17 cellular contexts compared by ENCODE assay signal in genomic region chr4:22695917-22696316, GRCh38. TPM values are rescaled to one million over a fixed set of nuclear protein-coding genes. Genes with fewer than 3 reads are reported as not detected.
DNase-seq lines count a peak whose midpoint lies in the region; ATAC-seq lines count a peak whose summit lies in the region.
"Had no signal": no experiment of that assay in that cellular context is flagged by ENCODE, and none has a peak within 500 bp of the region (broad histone marks: within the 10 kb centered on the region; RNA-seq: fewer than 3 reads in every experiment).

No MANE protein-coding gene starts in this region.

- peak; percentile 80 for ATAC-seq in left lobe of liver
- ATAC-seq in GM18868 (IDR thresholded peaks at IDR 0.05; ENCODE audit: unreplicated experiment) = no peak
- ATAC-seq in activated CD4-positive, CD25-positive, alpha-beta regulatory T cell treated with anti-CD3 and anti-CD28 coated beads, Interleukin-2, amount 50 U/mL, for 24 hours = no peak
- ATAC-seq in GM18858 (IDR thresholded peaks at IDR 0.05; ENCODE audit: unreplicated experiment) = no peak
- ATAC-seq: HCT116 had no signal

- DNase-seq in DMS53 treated with DMSO at 0.1 percent for 48 hours (lab: John Stamatoyannopoulos, UW; ENCODE audit: unreplicated experiment) (peak; percentile 32), glomerular visceral epithelial cell (ENCODE audit: extremely low spot score) (peak; percentile 66), left lobe of liver (ENCODE audit: low spot score) (peak; percentile 62), renal cortical epithelial cell (ENCODE audit: low read depth) (peak; percentile 91)
- DNase-seq in effector CD4-positive, alpha-beta T cell = no peak
- DNase-seq: COR-L47, DMS153, GM23248, NCI-H1930, NCI-H446, NCI-H69, SHP77 treated with DMSO at 0.1 percent for 48 hours had no signal

RNA-seq across cellular contexts. Expression of gene GBA3, which starts 3.2 kb away (rescaled TPM):
- total RNA-seq in left lobe of liver = 57.4 TPM
- 0.30 and 0.52 TPM in 2 replicates for total RNA-seq in renal cortical epithelial cell
- total RNA-seq: GM23248, RPMI7951 had no signal

Comparison
In these comparisons a context has a peak if more than half of its experiments do, and no peak if none do; other contexts are left out.
1. RNA of gene GBA3, which starts 3.2 kb away (total RNA-seq): 57.4 TPM in left lobe of liver (single experiment); 0.30 to 0.52 TPM in renal cortical epithelial cell; every median in the first group is over 10 times any median in the second.